Comparison of ENCODE assay signal across 1 cellular context in the genomic region with DNA sequence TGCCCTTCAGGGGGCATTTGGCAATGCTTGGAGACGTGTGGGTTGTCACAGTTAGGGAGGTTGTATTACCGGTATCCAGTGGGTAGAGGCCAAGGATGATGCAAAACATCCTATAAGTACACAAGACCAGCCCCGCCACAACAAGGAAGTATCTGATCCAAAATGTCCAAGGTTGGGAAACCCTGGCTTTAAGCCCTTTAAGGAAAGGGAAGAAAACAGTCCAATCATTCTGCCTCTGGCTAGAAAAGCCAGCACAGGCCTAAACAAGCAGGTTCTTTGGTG.
TF ChIP-seq lines count a peak whose summit lies in the region.

No MANE protein-coding gene starts in this region.

TF ChIP-seq in H1, 55 proteins besides CTCF, POLR2A, EP300 and RAD21 (continued from another document):
- TF ChIP-seq SIN3A (conservative IDR thresholded peaks at IDR 0.05 in 1 of 2, IDR thresholded peaks at IDR 0.05 in 1 of 2; ENCODE audit: low read depth in 1 of 2, low read length in 2 of 2) (no peak), SRF (IDR thresholded peaks at IDR 0.05; ENCODE audit: low read depth, low read length) (no peak), TCF12 (IDR thresholded peaks at IDR 0.05; ENCODE audit: low read depth, low read length) (no peak), BRCA1 (IDR thresholded peaks at IDR 0.05; ENCODE audit: low read depth, low read length) (no peak), FOSL1 (IDR thresholded peaks at IDR 0.05; ENCODE audit: insufficient read depth, low read depth, low read length) (no peak), RNF2 (IDR thresholded peaks at IDR 0.05; ENCODE audit: borderline replicate concordance, low read depth, low read length, missing control alignments, poor library complexity, severe bottlenecking) (no peak)
- TF ChIP-seq, protein P1, sequence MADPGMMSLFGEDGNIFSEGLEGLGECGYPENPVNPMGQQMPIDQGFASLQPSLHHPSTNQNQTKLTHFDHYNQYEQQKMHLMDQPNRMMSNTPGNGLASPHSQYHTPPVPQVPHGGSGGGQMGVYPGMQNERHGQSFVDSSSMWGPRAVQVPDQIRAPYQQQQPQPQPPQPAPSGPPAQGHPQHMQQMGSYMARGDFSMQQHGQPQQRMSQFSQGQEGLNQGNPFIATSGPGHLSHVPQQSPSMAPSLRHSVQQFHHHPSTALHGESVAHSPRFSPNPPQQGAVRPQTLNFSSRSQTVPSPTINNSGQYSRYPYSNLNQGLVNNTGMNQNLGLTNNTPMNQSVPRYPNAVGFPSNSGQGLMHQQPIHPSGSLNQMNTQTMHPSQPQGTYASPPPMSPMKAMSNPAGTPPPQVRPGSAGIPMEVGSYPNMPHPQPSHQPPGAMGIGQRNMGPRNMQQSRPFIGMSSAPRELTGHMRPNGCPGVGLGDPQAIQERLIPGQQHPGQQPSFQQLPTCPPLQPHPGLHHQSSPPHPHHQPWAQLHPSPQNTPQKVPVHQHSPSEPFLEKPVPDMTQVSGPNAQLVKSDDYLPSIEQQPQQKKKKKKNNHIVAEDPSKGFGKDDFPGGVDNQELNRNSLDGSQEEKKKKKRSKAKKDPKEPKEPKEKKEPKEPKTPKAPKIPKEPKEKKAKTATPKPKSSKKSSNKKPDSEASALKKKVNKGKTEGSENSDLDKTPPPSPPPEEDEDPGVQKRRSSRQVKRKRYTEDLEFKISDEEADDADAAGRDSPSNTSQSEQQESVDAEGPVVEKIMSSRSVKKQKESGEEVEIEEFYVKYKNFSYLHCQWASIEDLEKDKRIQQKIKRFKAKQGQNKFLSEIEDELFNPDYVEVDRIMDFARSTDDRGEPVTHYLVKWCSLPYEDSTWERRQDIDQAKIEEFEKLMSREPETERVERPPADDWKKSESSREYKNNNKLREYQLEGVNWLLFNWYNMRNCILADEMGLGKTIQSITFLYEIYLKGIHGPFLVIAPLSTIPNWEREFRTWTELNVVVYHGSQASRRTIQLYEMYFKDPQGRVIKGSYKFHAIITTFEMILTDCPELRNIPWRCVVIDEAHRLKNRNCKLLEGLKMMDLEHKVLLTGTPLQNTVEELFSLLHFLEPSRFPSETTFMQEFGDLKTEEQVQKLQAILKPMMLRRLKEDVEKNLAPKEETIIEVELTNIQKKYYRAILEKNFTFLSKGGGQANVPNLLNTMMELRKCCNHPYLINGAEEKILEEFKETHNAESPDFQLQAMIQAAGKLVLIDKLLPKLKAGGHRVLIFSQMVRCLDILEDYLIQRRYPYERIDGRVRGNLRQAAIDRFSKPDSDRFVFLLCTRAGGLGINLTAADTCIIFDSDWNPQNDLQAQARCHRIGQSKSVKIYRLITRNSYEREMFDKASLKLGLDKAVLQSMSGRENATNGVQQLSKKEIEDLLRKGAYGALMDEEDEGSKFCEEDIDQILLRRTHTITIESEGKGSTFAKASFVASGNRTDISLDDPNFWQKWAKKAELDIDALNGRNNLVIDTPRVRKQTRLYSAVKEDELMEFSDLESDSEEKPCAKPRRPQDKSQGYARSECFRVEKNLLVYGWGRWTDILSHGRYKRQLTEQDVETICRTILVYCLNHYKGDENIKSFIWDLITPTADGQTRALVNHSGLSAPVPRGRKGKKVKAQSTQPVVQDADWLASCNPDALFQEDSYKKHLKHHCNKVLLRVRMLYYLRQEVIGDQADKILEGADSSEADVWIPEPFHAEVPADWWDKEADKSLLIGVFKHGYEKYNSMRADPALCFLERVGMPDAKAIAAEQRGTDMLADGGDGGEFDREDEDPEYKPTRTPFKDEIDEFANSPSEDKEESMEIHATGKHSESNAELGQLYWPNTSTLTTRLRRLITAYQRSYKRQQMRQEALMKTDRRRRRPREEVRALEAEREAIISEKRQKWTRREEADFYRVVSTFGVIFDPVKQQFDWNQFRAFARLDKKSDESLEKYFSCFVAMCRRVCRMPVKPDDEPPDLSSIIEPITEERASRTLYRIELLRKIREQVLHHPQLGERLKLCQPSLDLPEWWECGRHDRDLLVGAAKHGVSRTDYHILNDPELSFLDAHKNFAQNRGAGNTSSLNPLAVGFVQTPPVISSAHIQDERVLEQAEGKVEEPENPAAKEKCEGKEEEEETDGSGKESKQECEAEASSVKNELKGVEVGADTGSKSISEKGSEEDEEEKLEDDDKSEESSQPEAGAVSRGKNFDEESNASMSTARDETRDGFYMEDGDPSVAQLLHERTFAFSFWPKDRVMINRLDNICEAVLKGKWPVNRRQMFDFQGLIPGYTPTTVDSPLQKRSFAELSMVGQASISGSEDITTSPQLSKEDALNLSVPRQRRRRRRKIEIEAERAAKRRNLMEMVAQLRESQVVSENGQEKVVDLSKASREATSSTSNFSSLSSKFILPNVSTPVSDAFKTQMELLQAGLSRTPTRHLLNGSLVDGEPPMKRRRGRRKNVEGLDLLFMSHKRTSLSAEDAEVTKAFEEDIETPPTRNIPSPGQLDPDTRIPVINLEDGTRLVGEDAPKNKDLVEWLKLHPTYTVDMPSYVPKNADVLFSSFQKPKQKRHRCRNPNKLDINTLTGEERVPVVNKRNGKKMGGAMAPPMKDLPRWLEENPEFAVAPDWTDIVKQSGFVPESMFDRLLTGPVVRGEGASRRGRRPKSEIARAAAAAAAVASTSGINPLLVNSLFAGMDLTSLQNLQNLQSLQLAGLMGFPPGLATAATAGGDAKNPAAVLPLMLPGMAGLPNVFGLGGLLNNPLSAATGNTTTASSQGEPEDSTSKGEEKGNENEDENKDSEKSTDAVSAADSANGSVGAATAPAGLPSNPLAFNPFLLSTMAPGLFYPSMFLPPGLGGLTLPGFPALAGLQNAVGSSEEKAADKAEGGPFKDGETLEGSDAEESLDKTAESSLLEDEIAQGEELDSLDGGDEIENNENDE (IDR thresholded peaks at IDR 0.05; ENCODE audit: insufficient replicate concordance, low read length) = no peak
